ENCODE assay signal across 13 cellular contexts in the genomic region with DNA sequence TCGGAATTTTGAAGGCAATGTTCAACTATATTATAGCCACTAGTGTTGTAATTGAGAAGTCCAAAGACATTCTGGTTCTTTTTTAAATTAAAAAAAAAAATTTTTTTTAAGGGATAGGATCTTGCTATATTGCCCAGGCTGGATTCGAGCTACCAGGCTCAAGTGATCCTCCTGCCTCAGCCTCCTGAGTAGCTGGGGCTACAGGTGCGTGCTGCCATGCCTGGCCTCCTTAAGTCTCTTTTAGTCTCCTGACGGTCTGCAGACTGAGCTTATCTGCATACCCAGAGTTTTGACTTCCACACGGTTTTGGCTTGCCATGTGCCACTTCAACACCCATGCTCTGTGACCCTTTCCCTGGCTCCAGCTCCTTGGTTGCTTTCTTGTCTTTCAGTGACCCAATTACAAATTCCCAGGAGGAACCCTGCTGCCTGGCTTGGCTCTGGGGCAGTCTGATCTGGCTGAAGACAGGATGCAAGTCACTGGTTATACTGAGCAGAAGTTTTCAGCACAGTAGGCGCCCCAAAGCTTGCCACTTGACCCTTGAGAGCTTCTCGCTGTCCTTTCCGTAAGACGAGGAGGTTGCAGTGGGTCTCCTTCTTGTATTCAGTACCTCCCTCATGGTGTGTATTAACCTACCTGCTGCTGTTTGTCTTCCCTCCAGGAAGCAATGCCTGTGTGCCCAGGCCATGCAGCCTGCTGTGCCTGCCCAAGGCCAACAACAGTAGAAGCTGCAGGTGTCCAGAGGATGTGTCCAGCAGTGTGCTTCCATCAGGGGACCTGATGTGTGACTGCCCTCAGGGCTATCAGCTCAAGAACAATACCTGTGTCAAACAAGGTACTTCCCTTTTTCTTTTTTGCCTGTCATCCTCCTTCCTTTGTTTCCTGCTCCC.
DNase-seq lines count a peak whose midpoint lies in the region; ATAC-seq and TF ChIP-seq lines count a peak whose summit lies in the region.
"Had no signal": no experiment of that assay in that cellular context is flagged by ENCODE, and none has a peak within 500 bp of the region (broad histone marks: within the 10 kb centered on the region; RNA-seq: fewer than 3 reads in every experiment).

No MANE protein-coding gene starts in this region.

- H3K4me3 ChIP-seq in GM23338 (no peak overlapping the region), mesendoderm (ENCODE audit: low read length) (no peak overlapping the region)

- no peak overlapping the region for H4K8ac ChIP-seq in mesendoderm (ENCODE audit: low read depth, low read length)

- no peaks in the 10 kb centered on the region for H3K9me3 Mint-ChIP-seq in GM23338
- no peaks in the 10 kb centered on the region for H3K9me3 Mint-ChIP-seq in activated naive CD8-positive, alpha-beta T cell (ENCODE audit: low read depth)

- H3K27me3 ChIP-seq in GM23338 (ENCODE audit: insufficient read depth) = no peaks in the 10 kb centered on the region
- no peaks in the 10 kb centered on the region for H3K27me3 ChIP-seq in mesendoderm (ENCODE audit: insufficient read depth, low read length, poor library complexity)

- H3K36me3 ChIP-seq in GM23338 (ENCODE audit: insufficient read depth) (peaks cover 26% of the 10 kb centered on the region), mesendoderm (ENCODE audit: control insufficient read depth, insufficient read depth, low read length) (no peaks in the 10 kb centered on the region)

- H3K27ac Mint-ChIP-seq in GM23338 = peak overlapping the region; percentile 85
- peak overlapping the region; percentile 86 for H3K27ac Mint-ChIP-seq in activated naive CD8-positive, alpha-beta T cell

- no peak overlapping the region for H2BK15ac ChIP-seq in mesendoderm (replicated peaks; ENCODE audit: low read depth)

- H4K5ac ChIP-seq in mesendoderm (ENCODE audit: low read length) = no peak overlapping the region

- H3K36me3 Mint-ChIP-seq in GM23338 (ENCODE audit: low read depth) = peaks cover 50% of the 10 kb centered on the region
- H3K36me3 Mint-ChIP-seq in activated naive CD8-positive, alpha-beta T cell = peaks cover 12% of the 10 kb centered on the region

- no peaks in the 10 kb centered on the region for H3F3A ChIP-seq in GM23338 (replicated peaks; ENCODE audit: low read depth)

- no peak overlapping the region for H2AFZ ChIP-seq in GM23338

- no peak overlapping the region for H3K4me2 ChIP-seq in GM23338
- H3K4me2 ChIP-seq in mesendoderm (ENCODE audit: low read length) = no peak overlapping the region

- H3K27me3 Mint-ChIP-seq in GM23338 (ENCODE audit: insufficient read depth, low read depth, poor library complexity) = peaks cover 2% of the 10 kb centered on the region
- no peaks in the 10 kb centered on the region for H3K27me3 Mint-ChIP-seq in activated naive CD8-positive, alpha-beta T cell

- H4K20me1 ChIP-seq in GM23338 (replicated peaks; ENCODE audit: insufficient read depth) = no peaks in the 10 kb centered on the region; the same call in 1 of the 2 replicates

- peak overlapping the region; percentile 37 for H3K23ac ChIP-seq in mesendoderm (ENCODE audit: low read length)

- H3K9ac ChIP-seq in mesendoderm (ENCODE audit: low read length) = no peak overlapping the region

- H3K56ac ChIP-seq in mesendoderm (ENCODE audit: low read length) = peak overlapping the region; percentile 35

- no peak overlapping the region for H3K4me3 Mint-ChIP-seq in GM23338
- no peak overlapping the region for H3K4me3 Mint-ChIP-seq in activated naive CD8-positive, alpha-beta T cell

- H2BK120ac ChIP-seq in mesendoderm (ENCODE audit: low read depth, low read length) = peak overlapping the region; percentile 8

- no peak overlapping the region for H3K18ac ChIP-seq in mesendoderm (ENCODE audit: low read length)

- ATAC-seq in GM23338 (no peak; the same call in 2 of the 3 replicates), HG02870 (IDR thresholded peaks at IDR 0.05; ENCODE audit: unreplicated experiment) (no peak), HG03045 (IDR thresholded peaks at IDR 0.05; ENCODE audit: unreplicated experiment) (no peak)
- ATAC-seq: Panc1 had no signal

- H3K79me1 ChIP-seq in mesendoderm (ENCODE audit: low read length) = no peaks in the 10 kb centered on the region

- peaks cover 9% of the 10 kb centered on the region for H3K4me1 Mint-ChIP-seq in GM23338
- peaks cover 29% of the 10 kb centered on the region for H3K4me1 Mint-ChIP-seq in activated naive CD8-positive, alpha-beta T cell (ENCODE audit: low read depth)

- peak overlapping the region; percentile 5 for H2BK5ac ChIP-seq in mesendoderm (ENCODE audit: low read length)

- TF ChIP-seq CTCF in GM23338 (conservative IDR thresholded peaks at IDR 0.05; ENCODE audit: low read depth in 2 of 2) = no peak

- DNase-seq in COR-L47 (lab: John Stamatoyannopoulos, UW) (peak; percentile 39), GM23338 (ENCODE audit: low spot score) (no peak), mesendoderm (peak; percentile 29), AML-193 (lab: John Stamatoyannopoulos, UW) (no peak)
- DNase-seq: activated CD8-positive, alpha-beta memory T cell treated with anti-CD3 and anti-CD28 coated beads for 24 hours; activated gamma-delta T cell treated with Interleukin-2 at 50 U/mL for 16 hours; effector CD8-positive, alpha-beta T cell; NCI-H187; NCI-H526 had no signal

- no CpG with 5 or more reads among the region's 9 CpGs for WGBS in mesendoderm (ENCODE audit: extremely low coverage, insufficient coverage, low lambda C conversion rate)

- H3K4ac ChIP-seq in mesendoderm (ENCODE audit: low read depth, low read length) = no peak overlapping the region

- H3K4me1 ChIP-seq in GM23338 (ENCODE audit: insufficient read depth) (0 out of 2 replicates have a peak, but pooled peaks cover 4% of the 10 kb centered on the region), mesendoderm (ENCODE audit: control insufficient read depth, low read depth, low read length) (peaks cover 3% of the 10 kb centered on the region)

- no peak overlapping the region for H2AK5ac ChIP-seq in mesendoderm (ENCODE audit: low read length)

- no peaks in the 10 kb centered on the region for H3K9me2 ChIP-seq in GM23338 (ENCODE audit: insufficient read depth)

- peaks cover 13% of the 10 kb centered on the region; the same call in 1 of the 2 replicates for H3K79me2 ChIP-seq in GM23338 (replicated peaks; ENCODE audit: insufficient read depth)
- H3K79me2 ChIP-seq in mesendoderm (ENCODE audit: control insufficient read depth, insufficient read depth, low read length) = no peaks in the 10 kb centered on the region

- H3K27ac ChIP-seq in GM23338 (ENCODE audit: low read depth) (0 out of 2 replicates have a peak overlapping the region, but pooled peaks have one; percentile 32), mesendoderm (ENCODE audit: low read depth, low read length) (peak overlapping the region; percentile 12)

TF ChIP-seq in GM23338, 12 proteins besides CTCF, POLR2A, EP300 and RAD21 (continues in another document):
- TF ChIP-seq POLR2AphosphoS5 (IDR thresholded peaks at IDR 0.05; ENCODE audit: low read depth) = no peak
- TF ChIP-seq EZH2phosphoT487 (IDR thresholded peaks at IDR 0.05; ENCODE audit: unreplicated experiment) = no peak
- no peak for TF ChIP-seq JUNB (IDR thresholded peaks at IDR 0.05; ENCODE audit: unreplicated experiment)
- TF ChIP-seq ZNF114 (CRISPR knock-in tag; IDR thresholded peaks at IDR 0.05) = no peak
- TF ChIP-seq, protein P1, sequence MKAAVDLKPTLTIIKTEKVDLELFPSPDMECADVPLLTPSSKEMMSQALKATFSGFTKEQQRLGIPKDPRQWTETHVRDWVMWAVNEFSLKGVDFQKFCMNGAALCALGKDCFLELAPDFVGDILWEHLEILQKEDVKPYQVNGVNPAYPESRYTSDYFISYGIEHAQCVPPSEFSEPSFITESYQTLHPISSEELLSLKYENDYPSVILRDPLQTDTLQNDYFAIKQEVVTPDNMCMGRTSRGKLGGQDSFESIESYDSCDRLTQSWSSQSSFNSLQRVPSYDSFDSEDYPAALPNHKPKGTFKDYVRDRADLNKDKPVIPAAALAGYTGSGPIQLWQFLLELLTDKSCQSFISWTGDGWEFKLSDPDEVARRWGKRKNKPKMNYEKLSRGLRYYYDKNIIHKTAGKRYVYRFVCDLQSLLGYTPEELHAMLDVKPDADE (IDR thresholded peaks at IDR 0.05) = no peak
- TF ChIP-seq, protein P2, sequence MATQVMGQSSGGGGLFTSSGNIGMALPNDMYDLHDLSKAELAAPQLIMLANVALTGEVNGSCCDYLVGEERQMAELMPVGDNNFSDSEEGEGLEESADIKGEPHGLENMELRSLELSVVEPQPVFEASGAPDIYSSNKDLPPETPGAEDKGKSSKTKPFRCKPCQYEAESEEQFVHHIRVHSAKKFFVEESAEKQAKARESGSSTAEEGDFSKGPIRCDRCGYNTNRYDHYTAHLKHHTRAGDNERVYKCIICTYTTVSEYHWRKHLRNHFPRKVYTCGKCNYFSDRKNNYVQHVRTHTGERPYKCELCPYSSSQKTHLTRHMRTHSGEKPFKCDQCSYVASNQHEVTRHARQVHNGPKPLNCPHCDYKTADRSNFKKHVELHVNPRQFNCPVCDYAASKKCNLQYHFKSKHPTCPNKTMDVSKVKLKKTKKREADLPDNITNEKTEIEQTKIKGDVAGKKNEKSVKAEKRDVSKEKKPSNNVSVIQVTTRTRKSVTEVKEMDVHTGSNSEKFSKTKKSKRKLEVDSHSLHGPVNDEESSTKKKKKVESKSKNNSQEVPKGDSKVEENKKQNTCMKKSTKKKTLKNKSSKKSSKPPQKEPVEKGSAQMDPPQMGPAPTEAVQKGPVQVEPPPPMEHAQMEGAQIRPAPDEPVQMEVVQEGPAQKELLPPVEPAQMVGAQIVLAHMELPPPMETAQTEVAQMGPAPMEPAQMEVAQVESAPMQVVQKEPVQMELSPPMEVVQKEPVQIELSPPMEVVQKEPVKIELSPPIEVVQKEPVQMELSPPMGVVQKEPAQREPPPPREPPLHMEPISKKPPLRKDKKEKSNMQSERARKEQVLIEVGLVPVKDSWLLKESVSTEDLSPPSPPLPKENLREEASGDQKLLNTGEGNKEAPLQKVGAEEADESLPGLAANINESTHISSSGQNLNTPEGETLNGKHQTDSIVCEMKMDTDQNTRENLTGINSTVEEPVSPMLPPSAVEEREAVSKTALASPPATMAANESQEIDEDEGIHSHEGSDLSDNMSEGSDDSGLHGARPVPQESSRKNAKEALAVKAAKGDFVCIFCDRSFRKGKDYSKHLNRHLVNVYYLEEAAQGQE (IDR thresholded peaks at IDR 0.05; ENCODE audit: unreplicated experiment) = no peak

Comparison
In these comparisons a context has a peak if more than half of its experiments do, and no peak if none do; other contexts are left out.
1. DNase-seq: peak in COR-L47 (single experiment) and mesendoderm (single experiment); none in GM23338 (single experiment) and AML-193 (0 of 2).